In the genomic region with DNA sequence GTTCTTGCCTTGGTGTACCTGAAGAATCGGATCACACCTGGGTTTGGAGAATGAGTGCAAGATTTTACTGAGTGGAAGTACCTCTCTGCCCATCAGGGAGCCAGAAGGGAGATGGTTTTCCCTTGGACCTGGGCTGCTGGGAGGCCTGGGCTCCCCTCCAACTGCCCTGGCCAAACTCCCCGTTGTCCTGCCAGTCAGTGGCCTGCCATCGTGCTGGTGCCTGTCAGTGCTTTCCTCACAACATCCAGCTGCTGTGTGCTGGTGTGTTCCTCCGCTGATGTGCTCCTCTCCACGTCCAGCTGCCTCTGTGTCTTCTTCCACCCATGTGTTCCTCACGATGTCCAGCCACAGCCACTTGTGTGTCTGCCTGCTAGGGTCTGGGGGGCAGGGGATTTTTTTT, we compare ENCODE assay signal across 18 cellular contexts.
DNase-seq lines count a peak whose midpoint lies in the region; ATAC-seq and TF ChIP-seq lines count a peak whose summit lies in the region.
"Had no signal": no experiment of that assay in that cellular context is flagged by ENCODE, and none has a peak within 500 bp of the region (broad histone marks: within the 10 kb centered on the region; RNA-seq: fewer than 3 reads in every experiment).

No MANE protein-coding gene starts in this region.

- no peaks in the 10 kb centered on the region for H3K27me3 Mint-ChIP-seq in CD4-positive, alpha-beta T cell
- no peaks in the 10 kb centered on the region for H3K27me3 Mint-ChIP-seq in activated T-cell treated with anti-CD3 and anti-CD28 coated beads, Interleukin-2, amount 50 U/mL, for 24 hours

- no peak overlapping the region for H3K18ac ChIP-seq in mesenchymal stem cell (ENCODE audit: low read depth in 1 of 2, low read length in 2 of 2)

- intact Hi-C loops in Right ventricle myocardium inferior (cut with DNase I) (no loop called here), heart left ventricle (cut with DNase I) (no loop called here)
- intact Hi-C loops in CD4-positive, alpha-beta T cell (cut with DNase I, micrococcal nuclease): no loop called here

- no peaks in the 10 kb centered on the region for H3K36me3 ChIP-seq in right atrium auricular region
- H3K36me3 ChIP-seq in heart left ventricle: no peaks in the 10 kb centered on the region
- no peaks in the 10 kb centered on the region for H3K36me3 ChIP-seq in mesenchymal stem cell (ENCODE audit: control insufficient read depth in 1 of 2, insufficient read depth in 2 of 2, low read depth in 1 of 2, low read length in 2 of 2)
- H3K36me3 ChIP-seq: HAP-1 had no signal

- H3K9me3 ChIP-seq in right atrium auricular region (no peaks in the 10 kb centered on the region), heart left ventricle (no peaks in the 10 kb centered on the region), mesenchymal stem cell (ENCODE audit: control insufficient read depth, low read length) (no peaks in the 10 kb centered on the region)
- H3K9me3 ChIP-seq in CD4-positive, alpha-beta T cell (ENCODE audit: control insufficient read depth, low read length): no peaks in the 10 kb centered on the region
- H3K9me3 ChIP-seq: Caco-2, HAP-1 had no signal

- WGBS in heart left ventricle, 4 donors: 46 to 56% (median 50%) methylated on average over 6 of the region's 6 CpGs
- WGBS in mesenchymal stem cell: 92% methylated on average over 6 of the region's 6 CpGs

- H3K79me1 ChIP-seq in mesenchymal stem cell (replicated peaks; ENCODE audit: low read length, poor library complexity, severe bottlenecking): no peaks in the 10 kb centered on the region

- H3K14ac ChIP-seq in mesenchymal stem cell (ENCODE audit: low read length in 2 of 2): peak overlapping the region in 1 of 2 experiments; percentile 12

- H3K4me3 ChIP-seq in right atrium auricular region: no peak overlapping the region
- H3K4me3 ChIP-seq in heart left ventricle: no peak overlapping the region
- no peak overlapping the region for H3K4me3 ChIP-seq in mesenchymal stem cell (ENCODE audit: insufficient read depth in 1 of 2, low read depth in 1 of 2, low read length in 2 of 2)
- H3K4me3 ChIP-seq: HAP-1 had no signal

- no peak overlapping the region for H2BK5ac ChIP-seq in mesenchymal stem cell (ENCODE audit: low read depth, low read length, poor library complexity, severe bottlenecking)

- POLR2A ChIA-PET in CD4-positive, alpha-beta T cell (lab: Charles Lee): no interaction called here

- H3K4me2 ChIP-seq in mesenchymal stem cell (ENCODE audit: low read length, poor library complexity, severe bottlenecking): no peak overlapping the region

- no peaks in the 10 kb centered on the region for H3K27me3 ChIP-seq in right atrium auricular region
- H3K27me3 ChIP-seq in heart left ventricle: no peaks in the 10 kb centered on the region
- peaks cover 25 to 27% of the 10 kb centered on the region in 2 experiments for H3K27me3 ChIP-seq in mesenchymal stem cell (ENCODE audit: control insufficient read depth in 1 of 2, insufficient read depth in 1 of 2, low read length in 2 of 2)
- no peaks in the 10 kb centered on the region for H3K27me3 ChIP-seq in CD4-positive, alpha-beta T cell (ENCODE audit: control insufficient read depth, insufficient read depth, low read length)

- H2BK15ac ChIP-seq in mesenchymal stem cell (ENCODE audit: low read depth, poor library complexity, severe bottlenecking): no peak overlapping the region

- no peaks in the 10 kb centered on the region for H3K36me3 Mint-ChIP-seq in CD4-positive, alpha-beta T cell (ENCODE audit: low read depth)
- no peaks in the 10 kb centered on the region for H3K36me3 Mint-ChIP-seq in activated T-cell treated with anti-CD3 and anti-CD28 coated beads, Interleukin-2, amount 50 U/mL, for 24 hours (ENCODE audit: low read depth)

- no peak overlapping the region for H2AFZ ChIP-seq in mesenchymal stem cell (ENCODE audit: low read depth, low read length)

- H2AK5ac ChIP-seq in mesenchymal stem cell (ENCODE audit: low read length, severe bottlenecking): no peak overlapping the region

- H4K91ac ChIP-seq in mesenchymal stem cell (ENCODE audit: low read length): no peak overlapping the region

- H3K27ac ChIP-seq in right atrium auricular region: no peak overlapping the region
- H3K27ac ChIP-seq in heart left ventricle: no peak overlapping the region
- no peak overlapping the region for H3K27ac ChIP-seq in mesenchymal stem cell (ENCODE audit: low read length, poor library complexity, severe bottlenecking)
- H3K27ac ChIP-seq in CD4-positive, alpha-beta T cell (ENCODE audit: low read depth, low read length): no peak overlapping the region

- H3K23ac ChIP-seq in mesenchymal stem cell (ENCODE audit: low read length in 2 of 2): no peak overlapping the region

- no peak for TF ChIP-seq POLR2A in heart left ventricle (IDR thresholded peaks at IDR 0.05)

- H2BK120ac ChIP-seq in mesenchymal stem cell (ENCODE audit: low read depth, low read length): no peak overlapping the region

- no peak overlapping the region for H3K4me3 Mint-ChIP-seq in CD4-positive, alpha-beta T cell
- no peak overlapping the region for H3K4me3 Mint-ChIP-seq in activated T-cell treated with anti-CD3 and anti-CD28 coated beads, Interleukin-2, amount 50 U/mL, for 24 hours
- H3K4me3 Mint-ChIP-seq: IgD-negative memory B cell had no signal

- peaks cover 30% of the 10 kb centered on the region for H3K4me1 Mint-ChIP-seq in CD4-positive, alpha-beta T cell (ENCODE audit: low read depth)
- peaks cover 24% of the 10 kb centered on the region for H3K4me1 Mint-ChIP-seq in activated T-cell treated with anti-CD3 and anti-CD28 coated beads, Interleukin-2, amount 50 U/mL, for 24 hours (ENCODE audit: low read depth)

- CTCF ChIA-PET in CD4-positive, alpha-beta T cell (lab: Charles Lee): no interaction called here

- H3K27ac Mint-ChIP-seq in CD4-positive, alpha-beta T cell: no peak overlapping the region
- no peak overlapping the region for H3K27ac Mint-ChIP-seq in activated T-cell treated with anti-CD3 and anti-CD28 coated beads, Interleukin-2, amount 50 U/mL, for 24 hours
- H3K27ac Mint-ChIP-seq: IgD-negative memory B cell had no signal

- no peak overlapping the region for H3K9ac ChIP-seq in mesenchymal stem cell (ENCODE audit: low read length)

- no peak overlapping the region for H3K4ac ChIP-seq in mesenchymal stem cell (ENCODE audit: low read depth in 1 of 2, low read length in 2 of 2)

- peak; percentile 73 for ATAC-seq in Right ventricle myocardium inferior
- peak; percentile 55 to 78 (median 73) for ATAC-seq in heart left ventricle
- ATAC-seq in CD4-positive, alpha-beta T cell (ENCODE audit: poor library complexity): no peak
- ATAC-seq in GM21528 (IDR thresholded peaks at IDR 0.05; ENCODE audit: low FRiP score, unreplicated experiment): no peak
- ATAC-seq: Panc1 had no signal

- H4K8ac ChIP-seq in mesenchymal stem cell (ENCODE audit: low read length): peak overlapping the region; percentile 60

- H2BK12ac ChIP-seq in mesenchymal stem cell (ENCODE audit: low read length in 2 of 2): no peak overlapping the region

- no peaks in the 10 kb centered on the region for H3K9me3 Mint-ChIP-seq in CD4-positive, alpha-beta T cell
- no peaks in the 10 kb centered on the region for H3K9me3 Mint-ChIP-seq in activated T-cell treated with anti-CD3 and anti-CD28 coated beads, Interleukin-2, amount 50 U/mL, for 24 hours
- H3K9me3 Mint-ChIP-seq: IgD-negative memory B cell had no signal

- TF ChIP-seq CTCF in right atrium auricular region (IDR thresholded peaks at IDR 0.05) (no peak), heart left ventricle (IDR thresholded peaks at IDR 0.05) (no peak)
- TF ChIP-seq CTCF in CD4-positive, alpha-beta T cell (IDR thresholded peaks at IDR 0.05): no peak

- DNase-seq in Right ventricle myocardium inferior (ENCODE audit: missing footprints) (no peak), right atrium auricular region (ENCODE audit: low spot score) (no peak), heart left ventricle (peak in 3 of 5 donors; percentile 16 to 40 (median 31)), mesenchymal stem cell (no peak), KG1 (lab: John Stamatoyannopoulos, UW) (no peak)
- no peak for DNase-seq in CD4-positive, alpha-beta T cell
- DNase-seq in activated T-cell treated with anti-CD3 and anti-CD28 coated beads, Interleukin-2, amount 50 U/mL, for 24 hours: no peak
- DNase-seq: Caco-2, DMS53, MV-4-11, NCI-H146, NCI-H226, NCI-H69, SHP77 had no signal

- H3K4me1 ChIP-seq in right atrium auricular region (no peaks in the 10 kb centered on the region), heart left ventricle (peaks cover 0 to 15% (median 0%) of the 10 kb centered on the region in 12 donors), mesenchymal stem cell (ENCODE audit: control insufficient read depth, insufficient read depth, low read depth, low read length) (no peaks in the 10 kb centered on the region)
- H3K4me1 ChIP-seq: HAP-1 had no signal

Comparison
In these comparisons a context has a peak if more than half of its experiments do, and no peak if none do; other contexts are left out.
1. DNase-seq: peak in heart left ventricle (3 of 5); none in Right ventricle myocardium inferior (single experiment), right atrium auricular region (single experiment), mesenchymal stem cell (single experiment), CD4-positive, alpha-beta T cell (0 of 10), KG1 (single experiment) and activated T-cell treated with anti-CD3 and anti-CD28 coated beads, Interleukin-2, amount 50 U/mL, for 24 hours (single experiment).
2. ATAC-seq: peak in Right ventricle myocardium inferior (single experiment) and heart left ventricle (4 of 4); none in CD4-positive, alpha-beta T cell (single experiment) and GM21528 (single experiment).